ENCODE assay signal across 15 cellular contexts in the genomic region with DNA sequence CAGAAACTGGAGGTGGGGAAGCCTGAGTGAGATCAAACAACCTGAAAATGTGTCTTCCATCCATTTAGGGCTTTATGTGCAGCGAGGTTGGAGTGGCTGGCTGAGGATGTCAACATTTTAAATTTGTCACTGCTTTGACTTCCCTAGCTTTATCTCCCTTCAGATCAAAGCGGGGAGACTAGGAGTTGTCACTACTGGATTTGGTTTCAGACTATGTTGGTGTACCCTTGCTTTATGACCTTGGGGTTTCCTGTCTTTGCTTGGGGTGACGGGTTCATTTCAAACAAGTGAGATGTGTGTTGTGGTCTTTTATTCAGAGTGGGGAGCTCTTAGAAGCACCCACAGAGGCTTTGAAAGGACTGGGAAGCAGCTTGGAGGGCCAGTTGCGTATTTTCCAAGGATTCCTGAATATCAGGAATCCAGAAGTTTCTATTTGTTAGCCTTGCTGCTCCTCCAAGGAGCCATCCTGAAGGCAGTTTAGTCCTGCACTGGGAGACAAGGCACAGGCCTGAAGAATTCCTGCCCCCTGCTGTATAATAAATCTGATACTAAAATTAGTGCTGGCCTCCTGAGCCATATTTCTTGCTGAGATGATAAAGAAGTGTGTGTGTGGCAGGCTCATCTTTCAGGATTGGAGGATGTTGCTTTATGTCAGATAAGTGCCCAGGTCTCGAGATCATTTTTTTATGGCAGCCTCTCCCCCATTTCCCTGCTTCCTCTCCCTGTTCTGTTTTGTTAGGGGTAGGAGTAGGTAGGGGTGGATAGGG. TPM values are rescaled to one million over a fixed set of nuclear protein-coding genes. Genes with fewer than 3 reads are reported as not detected.
DNase-seq lines count a peak whose midpoint lies in the region; FAIRE-seq and TF ChIP-seq lines count a peak whose summit lies in the region.
"Had no signal": no experiment of that assay in that cellular context is flagged by ENCODE, and none has a peak within 500 bp of the region (broad histone marks: within the 10 kb centered on the region; RNA-seq: fewer than 3 reads in every experiment).

No MANE protein-coding gene starts in this region.

- H3K27me3 ChIP-seq in BJ (ENCODE audit: control insufficient read depth, insufficient read depth, low read length) (no peaks in the 10 kb centered on the region), right atrium auricular region (no peaks in the 10 kb centered on the region), small intestine (ENCODE audit: control insufficient read depth in 2 of 2, insufficient read depth in 2 of 2, low read length in 2 of 2) (no peaks in the 10 kb centered on the region)
- H3K27me3 ChIP-seq: breast epithelium, foreskin keratinocyte, spleen had no signal

- H3K4me3 ChIP-seq in BJ (ENCODE audit: low read depth, low read length) = no peak overlapping the region
- no peak overlapping the region for H3K4me3 ChIP-seq in right atrium auricular region
- H3K4me3 ChIP-seq in small intestine (ENCODE audit: low read depth in 1 of 2, low read length in 2 of 2) = no peak overlapping the region
- H3K4me3 ChIP-seq: breast epithelium, lung, spleen had no signal

- POLR2A ChIA-PET in BJ (lab: Charles Lee) = no interaction called here
- POLR2A ChIA-PET in HEK293T (lab: Yijun Ruan, JAX) = no interaction called here

- FAIRE-seq in small intestine (lab: Jason Lieb, UNC) = no peak
- FAIRE-seq: GM18507 had no signal

- WGBS in small intestine, 3 donors = 81 to 89% (median 83%) methylated on average over 5 of the region's 5 CpGs

- H3K27ac ChIP-seq in VCaP (0 out of 2 replicates have a peak overlapping the region, but pooled peaks have one; percentile 5), right atrium auricular region (peak overlapping the region; percentile 52 to 68), small intestine (ENCODE audit: low read depth in 1 of 2, low read length in 1 of 2) (no peak overlapping the region)
- H3K27ac ChIP-seq: breast epithelium, foreskin keratinocyte, spleen had no signal

- TF ChIP-seq CTCF in BJ (IDR thresholded peaks at IDR 0.05; ENCODE audit: insufficient read depth, low read depth, low read length) (0 out of 2 replicates have a peak, but pooled peaks have one; percentile 7), VCaP (conservative IDR thresholded peaks at IDR 0.05) (no peak), right atrium auricular region (IDR thresholded peaks at IDR 0.05) (peak in 1 of 2 donors; percentile 36)

- DNase-seq in BJ (ENCODE audit: low read depth) = no peak
- no peak for DNase-seq in HEK293T (ENCODE audit: extremely low spot score)
- DNase-seq in right atrium auricular region (ENCODE audit: low spot score) = no peak
- no peak for DNase-seq in T1000 (lab: John Stamatoyannopoulos, UW)
- no peak for DNase-seq in NCI-H226
- DNase-seq in small intestine = no peak
- no peak for DNase-seq in NCI-H2029 (lab: John Stamatoyannopoulos, UW)
- DNase-seq: activated B cell treated with CpG ODN at 0.5 μM for 24 hours, DMS153, foreskin keratinocyte, spleen had no signal

- H3K9me3 ChIP-seq in right atrium auricular region = no peaks in the 10 kb centered on the region
- no peaks in the 10 kb centered on the region for H3K9me3 ChIP-seq in small intestine (ENCODE audit: control insufficient read depth, low read depth)
- H3K9me3 ChIP-seq: breast epithelium, spleen had no signal

- H3K36me3 ChIP-seq in BJ (ENCODE audit: control insufficient read depth, insufficient read depth, low read length) = no peaks in the 10 kb centered on the region
- no peaks in the 10 kb centered on the region for H3K36me3 ChIP-seq in right atrium auricular region
- peaks cover 0 to 2% of the 10 kb centered on the region in 2 donors for H3K36me3 ChIP-seq in small intestine (ENCODE audit: control insufficient read depth in 2 of 2, insufficient read depth in 2 of 2, low read length in 2 of 2)
- H3K36me3 ChIP-seq: breast epithelium had no signal

- CTCF ChIA-PET in BJ (lab: Yijun Ruan, JAX) (no interaction called here), HEK293T (lab: Yijun Ruan, JAX) (interaction anchor here (0.8 to 1.9 kb wide), 2 partner anchors 11 to 39 kb away, joined by 3 to 9 read pairs; no protein-coding TSS in a partner anchor)

- H3K4me1 ChIP-seq in right atrium auricular region (peaks cover 0 to 21% of the 10 kb centered on the region in 2 donors), small intestine (ENCODE audit: control insufficient read depth in 2 of 2, insufficient read depth in 1 of 2, low read depth in 1 of 2, low read length in 1 of 2) (no peaks in the 10 kb centered on the region)
- H3K4me1 ChIP-seq: breast epithelium, foreskin keratinocyte had no signal

TF ChIP-seq in HEK293T, 16 proteins besides CTCF, POLR2A, EP300 and RAD21:
- TF ChIP-seq, protein P1, sequence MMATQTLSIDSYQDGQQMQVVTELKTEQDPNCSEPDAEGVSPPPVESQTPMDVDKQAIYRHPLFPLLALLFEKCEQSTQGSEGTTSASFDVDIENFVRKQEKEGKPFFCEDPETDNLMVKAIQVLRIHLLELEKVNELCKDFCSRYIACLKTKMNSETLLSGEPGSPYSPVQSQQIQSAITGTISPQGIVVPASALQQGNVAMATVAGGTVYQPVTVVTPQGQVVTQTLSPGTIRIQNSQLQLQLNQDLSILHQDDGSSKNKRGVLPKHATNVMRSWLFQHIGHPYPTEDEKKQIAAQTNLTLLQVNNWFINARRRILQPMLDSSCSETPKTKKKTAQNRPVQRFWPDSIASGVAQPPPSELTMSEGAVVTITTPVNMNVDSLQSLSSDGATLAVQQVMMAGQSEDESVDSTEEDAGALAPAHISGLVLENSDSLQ (IDR thresholded peaks at IDR 0.05) = peak; percentile 25; the same call in 1 of the 2 replicates
- no peak for TF ChIP-seq FOXK2 (IDR thresholded peaks at IDR 0.05)

RNA-seq across cellular contexts. Expression of a gene that starts 25.7 kb away (rescaled TPM):
- 9.2 and 11.6 TPM in 2 replicates for polyA plus RNA-seq in BJ (2011; rRNA removed)
- 18.7 and 19.0 TPM in 2 replicates for polyA minus RNA-seq in BJ (2011; rRNA and poly(A)+ RNA removed)
- total RNA-seq in right atrium auricular region = 10 to 100 TPM; 30.1 to 41.1 TPM
- polyA plus RNA-seq in small intestine = 10 to 100 TPM in 1 of 3 donors, 1 to 10 TPM in 2; 5.1 to 15.6 (median 9.6) TPM

Comparison
In these comparisons a context has a peak if more than half of its experiments do, and no peak if none do; other contexts are left out.
1. H3K27ac ChIP-seq: peak in VCaP (single experiment) and right atrium auricular region (2 of 2); none in small intestine (0 of 2).